In the genomic region with DNA sequence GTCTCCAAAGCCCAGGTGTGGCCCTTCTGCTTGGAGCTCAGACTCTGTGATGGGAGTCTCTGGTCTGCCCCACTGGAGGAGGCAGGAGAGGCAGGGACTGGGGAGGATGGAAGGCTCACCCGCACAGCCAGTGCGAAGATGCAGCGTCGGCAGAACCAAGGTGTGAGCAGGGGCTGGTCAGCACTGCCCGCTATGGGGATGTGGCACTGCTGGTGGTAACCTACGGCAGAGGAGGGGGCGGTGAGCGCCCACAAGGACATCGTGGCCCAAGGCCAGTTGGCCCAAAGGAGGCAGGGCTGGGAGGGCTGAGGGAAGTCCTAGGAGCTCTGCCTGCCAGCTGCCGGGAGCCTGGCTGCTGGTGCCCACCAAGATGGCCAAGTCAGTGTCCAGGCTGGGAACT, we compare ENCODE assay signal across 11 cellular contexts. TPM values are rescaled to one million over a fixed set of nuclear protein-coding genes. Genes with fewer than 3 reads are reported as not detected.
A peak's percentile ranks its signal among the peaks of the same experiment; 100 is the strongest.
DNase-seq lines count a peak whose midpoint lies in the region; ATAC-seq, FAIRE-seq and TF ChIP-seq lines count a peak whose summit lies in the region.
"Had no signal": no experiment of that assay in that cellular context is flagged by ENCODE, and none has a peak within 500 bp of the region (broad histone marks: within the 10 kb centered on the region; RNA-seq: fewer than 3 reads in every experiment).

No MANE protein-coding gene starts in this region.

- FAIRE-seq in H54 (lab: Jason Lieb, UNC): no peak

- peak overlapping the region; percentile 86 for H3K27ac ChIP-seq in lower lobe of right lung
- peak overlapping the region; percentile 8 for H3K27ac ChIP-seq in suprapubic skin

- POLR2A ChIA-PET in activated CD4-positive, alpha-beta T cell treated with anti-CD3 and anti-CD28 coated beads, Interleukin-2, amount 10 ng/mL, durations not matched to agents 7 days and 5 days (lab: Charles Lee): interaction anchor here (0.9 kb wide), 1 partner anchor 47 kb away, joined by 3 read pairs; no protein-coding TSS in a partner anchor
- POLR2A ChIA-PET in activated naive CD8-positive, alpha-beta T cell treated with anti-CD3 and anti-CD28 coated beads, Interleukin-2, amount 10 ng/mL, durations not matched to agents 7 days and 5 days (lab: Charles Lee): interaction anchor here (0.9 to 4.4 kb wide), 13 partner anchors 21 to 202 kb away, joined by 3 to 35 read pairs (median 6); partner anchors contain the start of genes FBXW2, PSMD5 and TRAF1

- DNase-seq in activated CD4-positive, alpha-beta T cell treated with anti-CD3 and anti-CD28 coated beads, Interleukin-2, amount 10 ng/mL, durations not matched to agents 7 days and 5 days: no peak
- DNase-seq in activated CD4-positive, alpha-beta T cell treated with anti-CD3 and anti-CD28 coated beads, Interleukin-2, amount 50 U/mL, for 1 hour: no peak
- DNase-seq in activated naive CD8-positive, alpha-beta T cell treated with anti-CD3 and anti-CD28 coated beads, Interleukin-2, amount 10 ng/mL, durations not matched to agents 7 days and 5 days: no peak
- DNase-seq in lower lobe of right lung (peak; percentile 51), suprapubic skin (ENCODE audit: low spot score in 2 of 2) (no peak), H54 (ENCODE audit: insufficient read length, low spot score) (no peak), DMS153 treated with DMSO at 0.1 percent for 48 hours (lab: John Stamatoyannopoulos, UW; ENCODE audit: unreplicated experiment) (no peak), SW480 (ENCODE audit: low spot score) (no peak)
- DNase-seq: ACHN, NCI-H1436 had no signal

- intact Hi-C loops in lower lobe of right lung (cut with DNase I): no loop called here

- H3K36me3 ChIP-seq in lower lobe of right lung: peaks cover 39% of the 10 kb centered on the region
- H3K36me3 ChIP-seq in suprapubic skin: peaks cover 15% of the 10 kb centered on the region

- TF ChIP-seq EP300 in suprapubic skin (IDR thresholded peaks at IDR 0.05): no peak

- CTCF ChIA-PET in activated CD4-positive, alpha-beta T cell treated with anti-CD3 and anti-CD28 coated beads, Interleukin-2, amount 10 ng/mL, durations not matched to agents 7 days and 5 days (lab: Charles Lee): interaction anchor here (0.6 to 1.9 kb wide), 12 partner anchors 10 to 864 kb away, joined by 3 to 7 read pairs (median 3); no protein-coding TSS in a partner anchor

- no peak for ATAC-seq in activated naive CD8-positive, alpha-beta T cell treated with anti-CD3 and anti-CD28 coated beads, Interleukin-2, amount 10 ng/mL, durations not matched to agents 7 days and 5 days (ENCODE audit: low read depth)
- no peak for ATAC-seq in lower lobe of right lung

- TF ChIP-seq POLR2A in suprapubic skin (IDR thresholded peaks at IDR 0.05): no peak
- no peak for TF ChIP-seq POLR2A in H54 (IDR thresholded peaks at IDR 0.05; ENCODE audit: low read depth, low read length)

- no peak for TF ChIP-seq CTCF in lower lobe of right lung (IDR thresholded peaks at IDR 0.05)
- no peak for TF ChIP-seq CTCF in suprapubic skin (IDR thresholded peaks at IDR 0.05)

- H3K9me3 ChIP-seq in lower lobe of right lung (no peaks in the 10 kb centered on the region), suprapubic skin (no peaks in the 10 kb centered on the region)
- H3K9me3 ChIP-seq: SJSA1 had no signal

- peaks cover 83% of the 10 kb centered on the region for H3K36me3 Mint-ChIP-seq in activated CD4-positive, alpha-beta T cell treated with anti-CD3 and anti-CD28 coated beads, Interleukin-2, amount 10 ng/mL, durations not matched to agents 7 days and 5 days (ENCODE audit: low read depth)
- H3K36me3 Mint-ChIP-seq in activated naive CD8-positive, alpha-beta T cell treated with anti-CD3 and anti-CD28 coated beads, Interleukin-2, amount 10 ng/mL, durations not matched to agents 7 days and 5 days: peaks cover 55% of the 10 kb centered on the region

- peaks cover 66% of the 10 kb centered on the region for H3K4me1 Mint-ChIP-seq in activated CD4-positive, alpha-beta T cell treated with anti-CD3 and anti-CD28 coated beads, Interleukin-2, amount 10 ng/mL, durations not matched to agents 7 days and 5 days
- peaks cover 59% of the 10 kb centered on the region for H3K4me1 Mint-ChIP-seq in activated naive CD8-positive, alpha-beta T cell treated with anti-CD3 and anti-CD28 coated beads, Interleukin-2, amount 10 ng/mL, durations not matched to agents 7 days and 5 days

- H3K27me3 ChIP-seq in lower lobe of right lung (ENCODE audit: low read depth) (no peaks in the 10 kb centered on the region), suprapubic skin (no peaks in the 10 kb centered on the region)
- H3K27me3 ChIP-seq: SJSA1 had no signal

- WGBS in suprapubic skin: 89% methylated on average over 10 of the region's 10 CpGs

- H3K4me1 ChIP-seq in lower lobe of right lung: peaks cover 16% of the 10 kb centered on the region
- peaks cover 25% of the 10 kb centered on the region for H3K4me1 ChIP-seq in suprapubic skin

- peak overlapping the region; percentile 77 for H3K4me3 Mint-ChIP-seq in activated CD4-positive, alpha-beta T cell treated with anti-CD3 and anti-CD28 coated beads, Interleukin-2, amount 10 ng/mL, durations not matched to agents 7 days and 5 days
- peak overlapping the region; percentile 92 for H3K4me3 Mint-ChIP-seq in activated naive CD8-positive, alpha-beta T cell treated with anti-CD3 and anti-CD28 coated beads, Interleukin-2, amount 10 ng/mL, durations not matched to agents 7 days and 5 days

- H3K9me3 Mint-ChIP-seq in activated CD4-positive, alpha-beta T cell treated with anti-CD3 and anti-CD28 coated beads, Interleukin-2, amount 10 ng/mL, durations not matched to agents 7 days and 5 days: no peaks in the 10 kb centered on the region
- no peaks in the 10 kb centered on the region for H3K9me3 Mint-ChIP-seq in activated naive CD8-positive, alpha-beta T cell treated with anti-CD3 and anti-CD28 coated beads, Interleukin-2, amount 10 ng/mL, durations not matched to agents 7 days and 5 days

- H3K27ac Mint-ChIP-seq in activated CD4-positive, alpha-beta T cell treated with anti-CD3 and anti-CD28 coated beads, Interleukin-2, amount 10 ng/mL, durations not matched to agents 7 days and 5 days: peak overlapping the region; percentile 92
- H3K27ac Mint-ChIP-seq in activated naive CD8-positive, alpha-beta T cell treated with anti-CD3 and anti-CD28 coated beads, Interleukin-2, amount 10 ng/mL, durations not matched to agents 7 days and 5 days: peak overlapping the region; percentile 99

- H3K4me3 ChIP-seq in lower lobe of right lung (no peak overlapping the region), suprapubic skin (peak overlapping the region; percentile 63)

- H3K27me3 Mint-ChIP-seq in activated CD4-positive, alpha-beta T cell treated with anti-CD3 and anti-CD28 coated beads, Interleukin-2, amount 10 ng/mL, durations not matched to agents 7 days and 5 days: no peaks in the 10 kb centered on the region
- H3K27me3 Mint-ChIP-seq in activated naive CD8-positive, alpha-beta T cell treated with anti-CD3 and anti-CD28 coated beads, Interleukin-2, amount 10 ng/mL, durations not matched to agents 7 days and 5 days: no peaks in the 10 kb centered on the region

RNA-seq across cellular contexts. Expression of gene PHF19, which starts 7.3 kb away (rescaled TPM):
- total RNA-seq in activated CD4-positive, alpha-beta T cell treated with anti-CD3 and anti-CD28 coated beads, Interleukin-2, amount 10 ng/mL, durations not matched to agents 7 days and 5 days: 100 to 1,000 TPM; 331 to 351 TPM
- 100 to 1,000 TPM; 248 to 253 TPM for total RNA-seq in activated naive CD8-positive, alpha-beta T cell treated with anti-CD3 and anti-CD28 coated beads, Interleukin-2, amount 10 ng/mL, durations not matched to agents 7 days and 5 days
- total RNA-seq in lower lobe of right lung (24.4 TPM), suprapubic skin (10 to 100 TPM; 11.3 to 15.5 (median 13.8) TPM)

RNA-seq across cellular contexts. Expression of gene PSMD5, which starts 27.0 kb away (rescaled TPM):
- total RNA-seq in activated CD4-positive, alpha-beta T cell treated with anti-CD3 and anti-CD28 coated beads, Interleukin-2, amount 10 ng/mL, durations not matched to agents 7 days and 5 days: 10 to 100 TPM; 35.3 to 50.9 TPM
- 10 to 100 TPM; 42.6 to 57.4 TPM for total RNA-seq in activated naive CD8-positive, alpha-beta T cell treated with anti-CD3 and anti-CD28 coated beads, Interleukin-2, amount 10 ng/mL, durations not matched to agents 7 days and 5 days
- 34.1 TPM for total RNA-seq in lower lobe of right lung
- 10 to 100 TPM; 30.7 to 47.7 (median 33.0) TPM for total RNA-seq in suprapubic skin

RNA-seq across cellular contexts. Expression of gene TRAF1, which starts 56.9 kb away (rescaled TPM):
- total RNA-seq in activated CD4-positive, alpha-beta T cell treated with anti-CD3 and anti-CD28 coated beads, Interleukin-2, amount 10 ng/mL, durations not matched to agents 7 days and 5 days: 10 to 100 TPM; 61.9 to 64.3 TPM
- total RNA-seq in activated naive CD8-positive, alpha-beta T cell treated with anti-CD3 and anti-CD28 coated beads, Interleukin-2, amount 10 ng/mL, durations not matched to agents 7 days and 5 days: 100 to 1,000 TPM in 1 of 2 experiments, 10 to 100 TPM in 1; 97.1 to 102 TPM
- 5.8 TPM for total RNA-seq in lower lobe of right lung
- 10 to 100 TPM in 1 of 4 donors, 1 to 10 TPM in 3; 3.5 to 12.2 (median 7.5) TPM for total RNA-seq in suprapubic skin
